Comparison of ENCODE assay signal across 15 cellular contexts in the genomic region with DNA sequence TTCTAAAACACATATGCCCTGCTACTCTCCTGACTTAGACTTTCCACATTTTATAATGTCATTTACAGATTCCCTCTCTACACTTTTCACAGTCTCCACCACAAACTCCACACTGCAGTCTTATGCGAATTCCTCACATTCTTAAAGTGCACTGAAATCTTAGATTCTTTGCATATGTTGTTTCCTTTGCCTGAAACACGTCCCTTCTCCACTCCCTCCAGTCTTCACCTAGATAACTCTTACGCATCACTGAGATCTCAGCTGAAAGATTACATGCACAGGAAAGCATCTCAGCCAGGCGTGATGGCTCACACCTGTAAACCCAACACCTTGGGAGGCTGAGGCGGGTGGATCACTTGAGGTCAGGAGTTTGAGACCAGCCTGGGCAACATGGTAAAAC. TPM values are rescaled to one million over a fixed set of nuclear protein-coding genes. Genes with fewer than 3 reads are reported as not detected.
DNase-seq lines count a peak whose midpoint lies in the region; ATAC-seq and TF ChIP-seq lines count a peak whose summit lies in the region.
"Had no signal": no experiment of that assay in that cellular context is flagged by ENCODE, and none has a peak within 500 bp of the region (broad histone marks: within the 10 kb centered on the region; RNA-seq: fewer than 3 reads in every experiment).

No MANE protein-coding gene starts in this region.

- in situ Hi-C loops in gastrocnemius medialis (cut with MboI; ENCODE audit: low sequenced_read_pairs in 4 of 4), result no loop called here

- H3K4me1 Mint-ChIP-seq in naive thymus-derived CD8-positive, alpha-beta T cell, result peaks cover 30 to 56% (median 53%) of the 10 kb centered on the region in 4 donors

- no peaks in the 10 kb centered on the region for H3K27me3 Mint-ChIP-seq in naive thymus-derived CD8-positive, alpha-beta T cell

- H3K4me1 ChIP-seq in Loucy (ENCODE audit: insufficient read depth, low read length, poor library complexity, severe bottlenecking), result peaks cover 32% of the 10 kb centered on the region
- peaks cover 0 to 4% of the 10 kb centered on the region in 2 donors for H3K4me1 ChIP-seq in gastrocnemius medialis

- TF ChIP-seq CTCF in BJ (IDR thresholded peaks at IDR 0.05; ENCODE audit: insufficient read depth, low read depth, low read length) (no peak), Loucy (conservative IDR thresholded peaks at IDR 0.05; ENCODE audit: low read length) (no peak), choroid plexus epithelial cell (conservative IDR thresholded peaks at IDR 0.05; ENCODE audit: low read depth, low read length) (no peak), gastrocnemius medialis (IDR thresholded peaks at IDR 0.05 in 4 of 5, conservative IDR thresholded peaks at IDR 0.05 in 1 of 5) (no peak)

- TF ChIP-seq POLR2A in gastrocnemius medialis (IDR thresholded peaks at IDR 0.05), result no peak

- H3K27ac ChIP-seq in gastrocnemius medialis, result no peak overlapping the region
- H3K27ac ChIP-seq: cardiac muscle cell, esophagus squamous epithelium, PC-9 had no signal

- no peak overlapping the region for H3K9ac ChIP-seq in Loucy (ENCODE audit: low read depth, low read length, poor library complexity, severe bottlenecking)

- H3K9me2 ChIP-seq in Loucy (replicated peaks; ENCODE audit: low read depth, low read length), result no peaks in the 10 kb centered on the region

- H2AFZ ChIP-seq in Loucy (ENCODE audit: low read length), result 0 out of 2 replicates have a peak overlapping the region, but pooled peaks have one; percentile 52
- H2AFZ ChIP-seq: PC-9 had no signal

- DNase-seq in BJ (ENCODE audit: low read depth) (peak; percentile 45), choroid plexus epithelial cell (ENCODE audit: low read depth) (peak; percentile 89), NCI-H1436 (lab: John Stamatoyannopoulos, UW) (no peak), gastrocnemius medialis (no peak), activated T-cell treated with anti-CD3 and anti-CD28 coated beads for 4 hours (no peak)
- no peak for DNase-seq in naive thymus-derived CD8-positive, alpha-beta T cell
- DNase-seq in activated CD8-positive, alpha-beta memory T cell treated with anti-CD3 and anti-CD28 coated beads for 24 hours, result no peak
- DNase-seq: esophagus squamous epithelium, Kasumi-1 had no signal

- CTCF ChIA-PET in BJ (lab: Yijun Ruan, JAX), result interaction anchor here (1.0 to 1.9 kb wide), 2 partner anchors 23 to 30 kb away, joined by 3 to 6 read pairs; no protein-coding TSS in a partner anchor

- H3K79me2 ChIP-seq in Loucy (ENCODE audit: insufficient read depth, low read length), result peaks cover 12% of the 10 kb centered on the region

- POLR2A ChIA-PET in BJ (lab: Charles Lee), result interaction anchor here (0.6 kb wide), 1 partner anchor 8 kb away, joined by 4 read pairs; no protein-coding TSS in a partner anchor
- POLR2A ChIA-PET in naive thymus-derived CD8-positive, alpha-beta T cell (lab: Charles Lee), result interaction anchor here (0.8 to 10.3 kb wide), 2 partner anchors 8 to 35 kb away, joined by 4 to 135 read pairs; a partner anchor contains a TSS

- H3F3A ChIP-seq in Loucy (ENCODE audit: low read depth), result peaks cover 8% of the 10 kb centered on the region; the same call in 1 of the 2 replicates

- no peaks in the 10 kb centered on the region for H3K9me3 ChIP-seq in Loucy (ENCODE audit: insufficient read depth, low read depth, low read length)
- no peaks in the 10 kb centered on the region for H3K9me3 ChIP-seq in gastrocnemius medialis
- H3K9me3 ChIP-seq: esophagus squamous epithelium had no signal

- H3K36me3 Mint-ChIP-seq in naive thymus-derived CD8-positive, alpha-beta T cell, result peaks cover 0 to 6% (median 0%) of the 10 kb centered on the region in 3 donors

- H3K27me3 ChIP-seq in BJ (ENCODE audit: control insufficient read depth, insufficient read depth, low read length) (no peaks in the 10 kb centered on the region), Loucy (ENCODE audit: insufficient read depth, low read length, poor library complexity, severe bottlenecking) (no peaks in the 10 kb centered on the region), gastrocnemius medialis (no peaks in the 10 kb centered on the region)

- intact Hi-C loops in gastrocnemius medialis (cut with DNase I; ENCODE audit: low total_unique reads), result no loop called here

- H3K4me3 ChIP-seq in BJ (ENCODE audit: low read depth, low read length) (no peak overlapping the region), Loucy (ENCODE audit: low read length, poor library complexity, severe bottlenecking) (no peak overlapping the region), choroid plexus epithelial cell (ENCODE audit: low read depth, low read length) (no peak overlapping the region), gastrocnemius medialis (no peak overlapping the region)
- H3K4me3 ChIP-seq: cardiac muscle cell, esophagus squamous epithelium, GM12878, PC-9, smooth muscle cell had no signal

- H3K36me3 ChIP-seq in BJ (ENCODE audit: control insufficient read depth, insufficient read depth, low read length) (no peaks in the 10 kb centered on the region), Loucy (ENCODE audit: insufficient read depth, low read length) (no peaks in the 10 kb centered on the region), gastrocnemius medialis (no peaks in the 10 kb centered on the region)
- H3K36me3 ChIP-seq: cardiac muscle cell, esophagus squamous epithelium had no signal

- peak overlapping the region in 1 of 10 donors; percentile 16 for H3K4me3 Mint-ChIP-seq in naive thymus-derived CD8-positive, alpha-beta T cell

- H3K9me3 Mint-ChIP-seq in naive thymus-derived CD8-positive, alpha-beta T cell, result no peaks in the 10 kb centered on the region

- H3K4me2 ChIP-seq in Loucy (ENCODE audit: low read depth, low read length, poor library complexity, severe bottlenecking), result no peak overlapping the region
- H3K4me2 ChIP-seq: PC-9, smooth muscle cell had no signal

- H3K27ac Mint-ChIP-seq in naive thymus-derived CD8-positive, alpha-beta T cell, result peak overlapping the region in 9 of 10 donors; percentile 14 to 86 (median 67)

- H4K20me1 ChIP-seq in Loucy (ENCODE audit: insufficient read depth, low read length, poor library complexity, severe bottlenecking), result peaks cover 3% of the 10 kb centered on the region

- ATAC-seq in naive thymus-derived CD8-positive, alpha-beta T cell, result no peak
- no peak for ATAC-seq in gastrocnemius medialis
- ATAC-seq: GM12878 had no signal

RNA-seq across cellular contexts. Expression of a gene that starts 3.8 kb away (rescaled TPM):
- polyA plus RNA-seq in BJ (2011; rRNA removed), result 0.98 and 1.0 TPM in 2 replicates
- 0.51 and 0.66 TPM in 2 replicates for polyA minus RNA-seq in BJ (2011; rRNA and poly(A)+ RNA removed)
- total RNA-seq in naive thymus-derived CD8-positive, alpha-beta T cell, result 100 to 1,000 TPM; 287 to 291 TPM
- 100 to 1,000 TPM; 136 to 240 (median 150) TPM for polyA plus RNA-seq in naive thymus-derived CD8-positive, alpha-beta T cell
- total RNA-seq in gastrocnemius medialis, result 1 to 10 TPM; 2.7 to 5.1 (median 4.7) TPM
- total RNA-seq: PC-9 had no signal
- polyA plus RNA-seq: cardiac muscle cell, neural cell, smooth muscle cell had no signal

RNA-seq across cellular contexts. Expression of a gene that starts 4.4 kb away (rescaled TPM):
- polyA plus RNA-seq in BJ (2011; rRNA removed), result 280 and 378 TPM in 2 replicates
- polyA minus RNA-seq in BJ (2011; rRNA and poly(A)+ RNA removed), result 225 and 258 TPM in 2 replicates
- 100 to 1,000 TPM; 368 to 386 TPM for total RNA-seq in naive thymus-derived CD8-positive, alpha-beta T cell
- polyA plus RNA-seq in naive thymus-derived CD8-positive, alpha-beta T cell, result 10 to 100 TPM; 81.0 to 93.5 (median 91.9) TPM
- 10 to 100 TPM; 37.7 to 81.1 (median 42.0) TPM for total RNA-seq in gastrocnemius medialis

RNA-seq across cellular contexts. Expression of a gene that starts 23.9 kb away (rescaled TPM):
- polyA plus RNA-seq in BJ (2011; rRNA removed), result 5.9 and 9.0 TPM in 2 replicates
- polyA minus RNA-seq in BJ (2011; rRNA and poly(A)+ RNA removed), result 6.7 and 11.8 TPM in 2 replicates
- 1 to 10 TPM; 1.9 to 2.7 TPM for total RNA-seq in naive thymus-derived CD8-positive, alpha-beta T cell
- not detected for polyA plus RNA-seq in naive thymus-derived CD8-positive, alpha-beta T cell
- total RNA-seq in gastrocnemius medialis, result 1 to 10 TPM in 1 of 4 donors, not detected in 3; 1.0 TPM
- total RNA-seq: PC-9 had no signal

RNA-seq across cellular contexts. Expression of a gene that starts 28.4 kb away (rescaled TPM):
- 23.1 and 23.9 TPM in 2 replicates for polyA plus RNA-seq in BJ (2011; rRNA removed)
- polyA minus RNA-seq in BJ (2011; rRNA and poly(A)+ RNA removed), result 9.0 and 24.1 TPM in 2 replicates
- total RNA-seq in naive thymus-derived CD8-positive, alpha-beta T cell, result not detected
- under 1 TPM in 1 of 3 donors, not detected in 2; 0.16 TPM for polyA plus RNA-seq in naive thymus-derived CD8-positive, alpha-beta T cell
- total RNA-seq in gastrocnemius medialis, result 1 to 10 TPM in 2 of 4 donors, not detected in 2; 1.5 to 2.2 TPM
- total RNA-seq: esophagus squamous epithelium had no signal

RNA-seq across cellular contexts. Expression of a gene that starts 36.8 kb away (rescaled TPM):
- 65.4 and 78.1 TPM in 2 replicates for polyA plus RNA-seq in BJ (2011; rRNA removed)
- polyA minus RNA-seq in BJ (2011; rRNA and poly(A)+ RNA removed), result 18.3 and 22.4 TPM in 2 replicates
- 10 to 100 TPM; 88.0 to 89.5 TPM for total RNA-seq in naive thymus-derived CD8-positive, alpha-beta T cell
- polyA plus RNA-seq in naive thymus-derived CD8-positive, alpha-beta T cell, result 10 to 100 TPM; 13.1 to 18.7 (median 15.5) TPM
- 10 to 100 TPM; 11.8 to 46.4 (median 17.1) TPM for total RNA-seq in gastrocnemius medialis

Comparison
In these comparisons a context has a peak if more than half of its experiments do, and no peak if none do; other contexts are left out.
1. DNase-seq: peak in BJ (single experiment) and choroid plexus epithelial cell (single experiment); none in naive thymus-derived CD8-positive, alpha-beta T cell (0 of 10), NCI-H1436 (single experiment), gastrocnemius medialis (0 of 2), activated CD8-positive, alpha-beta memory T cell treated with anti-CD3 and anti-CD28 coated beads for 24 hours (single experiment) and activated T-cell treated with anti-CD3 and anti-CD28 coated beads for 4 hours (single experiment).
2. RNA of a gene that starts 3.8 kb away (total RNA-seq): 287 to 291 TPM in naive thymus-derived CD8-positive, alpha-beta T cell; 2.7 to 5.1 TPM in gastrocnemius medialis; every median in the first group is over 10 times any median in the second.
3. RNA of a gene that starts 4.4 kb away (total RNA-seq): 368 to 386 TPM in naive thymus-derived CD8-positive, alpha-beta T cell; 37.7 to 81.1 TPM in gastrocnemius medialis; every median in the first group is over 4 times any median in the second.